In genomic region chr6:124684621-124685020, GRCh38 we compare ENCODE assay signal across 31 cellular contexts.
"Had no signal": no experiment of that assay in that cellular context is flagged by ENCODE, and none has a peak within 500 bp of the region (broad histone marks: within the 10 kb centered on the region; RNA-seq: fewer than 3 reads in every experiment).

No MANE protein-coding gene starts in this region.

- ATAC-seq: activated CD8-positive, alpha-beta T cell treated with anti-CD3 and anti-CD28 coated beads, Interleukin-2, amount 10 ng/mL, durations not matched to agents 7 days and 5 days; PC-3 had no signal

- H3K27ac Mint-ChIP-seq: activated CD4-positive, alpha-beta T cell treated with anti-CD3 and anti-CD28 coated beads, Interleukin-2, amount 10 ng/mL, durations not matched to agents 24 days and 14 days; activated CD8-positive, alpha-beta T cell treated with anti-CD3 and anti-CD28 coated beads, Interleukin-2, amount 10 ng/mL, durations not matched to agents 7 days and 5 days; activated naive CD4-positive, alpha-beta T cell treated with anti-CD3 and anti-CD28 coated beads, Interleukin-2, amount 50 U/mL, for 24 hours; activated naive CD8-positive, alpha-beta T cell treated with anti-CD3 and anti-CD28 coated beads, Interleukin-2, amount 10 ng/mL, durations not matched to agents 7 days and 5 days; activated T-cell treated with anti-CD3 and anti-CD28 coated beads, Interleukin-2, amount 50 U/mL, for 24 hours; activated T-helper 2 cell treated with anti-CD3 and anti-CD28 coated beads, Interferon-gamma antibody, Interleukin-2, Interleukin-4, amounts not matched to agents 10 μg/mL and 5 μg/mL and 100 μg/mL, durations not matched to agents 14 hours and 24 hours and 36 hours; T-helper 1 cell treated with Interleukin-12 subunit alpha and Interleukin-12 subunit beta and Interleukin-4 antibody, amounts not matched to agents 30 μg/mL and 1 μg/mL, for 36 hours; T-helper 2 cell treated with Interferon-gamma antibody and Interleukin-4, amounts not matched to agents 5 μg/mL and 100 μg/mL, for 36 hours had no signal

- H3K4me1 Mint-ChIP-seq: activated CD4-positive, alpha-beta T cell treated with anti-CD3 and anti-CD28 coated beads, Interleukin-2, amount 10 ng/mL, durations not matched to agents 24 days and 14 days; activated naive CD4-positive, alpha-beta T cell treated with anti-CD3 and anti-CD28 coated beads, Interleukin-2, amount 50 U/mL, for 24 hours; activated naive CD8-positive, alpha-beta T cell treated with anti-CD3 and anti-CD28 coated beads, Interleukin-2, amount 10 ng/mL, durations not matched to agents 7 days and 5 days had no signal

- H3K9ac ChIP-seq: SK-N-SH had no signal

- H3K4me3 Mint-ChIP-seq: activated CD4-positive, alpha-beta T cell treated with anti-CD3 and anti-CD28 coated beads, Interleukin-2, amount 10 ng/mL, durations not matched to agents 24 days and 14 days; activated CD8-positive, alpha-beta T cell treated with anti-CD3 and anti-CD28 coated beads, Interleukin-2, amount 10 ng/mL, durations not matched to agents 7 days and 5 days; activated naive CD4-positive, alpha-beta T cell treated with anti-CD3 and anti-CD28 coated beads, Interleukin-2, amount 50 U/mL, for 24 hours; activated naive CD8-positive, alpha-beta T cell treated with anti-CD3 and anti-CD28 coated beads, Interleukin-2, amount 10 ng/mL, durations not matched to agents 7 days and 5 days; activated T-cell treated with anti-CD3 and anti-CD28 coated beads, Interleukin-2, amount 50 U/mL, for 24 hours; T-helper 1 cell treated with Interleukin-12 subunit alpha and Interleukin-12 subunit beta and Interleukin-4 antibody, amounts not matched to agents 30 μg/mL and 1 μg/mL, for 36 hours; T-helper 2 cell treated with Interferon-gamma antibody and Interleukin-4, amounts not matched to agents 5 μg/mL and 100 μg/mL, for 36 hours had no signal

- H3K27me3 ChIP-seq: ascending aorta, cardiac muscle cell, MG63, Peyer's patch, SJSA1 had no signal

- H3K4me2 ChIP-seq: SK-N-SH had no signal

- H3K4me3 ChIP-seq: ascending aorta, cardiac muscle cell, MG63, Peyer's patch, SJSA1 had no signal

- H3K36me3 Mint-ChIP-seq: activated naive CD4-positive, alpha-beta T cell treated with anti-CD3 and anti-CD28 coated beads, Interleukin-2, amount 50 U/mL, for 24 hours; activated naive CD8-positive, alpha-beta T cell treated with anti-CD3 and anti-CD28 coated beads, Interleukin-2, amount 10 ng/mL, durations not matched to agents 7 days and 5 days had no signal

- H3K9me3 ChIP-seq: ascending aorta, MG63, Peyer's patch, SJSA1, SK-N-SH had no signal

- H3K9me3 Mint-ChIP-seq: activated CD4-positive, alpha-beta T cell treated with anti-CD3 and anti-CD28 coated beads, Interleukin-2, amount 10 ng/mL, durations not matched to agents 24 days and 14 days; activated naive CD8-positive, alpha-beta T cell treated with anti-CD3 and anti-CD28 coated beads, Interleukin-2, amount 10 ng/mL, durations not matched to agents 7 days and 5 days; activated T-cell treated with anti-CD3 and anti-CD28 coated beads, Interleukin-2, amount 50 U/mL, for 24 hours; activated T-helper 2 cell treated with anti-CD3 and anti-CD28 coated beads, Interferon-gamma antibody, Interleukin-2, Interleukin-4, amounts not matched to agents 10 μg/mL and 5 μg/mL and 100 μg/mL, durations not matched to agents 14 hours and 24 hours and 36 hours; T-helper 1 cell treated with Interleukin-12 subunit alpha and Interleukin-12 subunit beta and Interleukin-4 antibody, amounts not matched to agents 30 μg/mL and 1 μg/mL, for 36 hours; T-helper 2 cell treated with Interferon-gamma antibody and Interleukin-4, amounts not matched to agents 5 μg/mL and 100 μg/mL, for 36 hours had no signal

- H3K27me3 Mint-ChIP-seq: activated CD4-positive, alpha-beta T cell treated with anti-CD3 and anti-CD28 coated beads, Interleukin-2, amount 10 ng/mL, durations not matched to agents 24 days and 14 days; activated naive CD4-positive, alpha-beta T cell treated with anti-CD3 and anti-CD28 coated beads, Interleukin-2, amount 50 U/mL, for 24 hours; activated naive CD8-positive, alpha-beta T cell treated with anti-CD3 and anti-CD28 coated beads, Interleukin-2, amount 10 ng/mL, durations not matched to agents 7 days and 5 days; activated T-cell treated with anti-CD3 and anti-CD28 coated beads, Interleukin-2, amount 50 U/mL, for 24 hours had no signal

- DNase-seq: activated CD4-positive, alpha-beta T cell treated with anti-CD3 and anti-CD28 coated beads, Interleukin-2, amount 10 ng/mL, durations not matched to agents 24 days and 14 days; activated CD4-positive, alpha-beta T cell treated with anti-CD3 and anti-CD28 coated beads, Interleukin-2, amount 50 U/mL, for 48 hours; activated CD8-positive, alpha-beta T cell treated with anti-CD3 and anti-CD28 coated beads, Interleukin-2, amount 10 ng/mL, durations not matched to agents 7 days and 5 days; activated gamma-delta T cell; activated naive CD4-positive, alpha-beta T cell treated with Interleukin-2 at 50 U/mL for 16 hours; activated naive CD8-positive, alpha-beta T cell treated with anti-CD3 and anti-CD28 coated beads, Interleukin-2, amount 10 ng/mL, durations not matched to agents 7 days and 5 days; activated T-cell treated with anti-CD3 and anti-CD28 coated beads, Interleukin-2, amount 50 U/mL, for 24 hours; amygdala; Karpas-422; MG63; NCI-H1048; NCI-H1105 treated with DMSO at 0.1 percent for 48 hours; NCI-H1436; NCI-H1694; NCI-H1930; NCI-H2081 treated with DMSO at 0.1 percent for 48 hours; NCI-H226; NCI-H446 treated with DMSO at 0.1 percent for 48 hours; NCI-H524 treated with DMSO at 0.1 percent for 48 hours; PC-3; Peyer's patch; RPMI8226; SHP77 treated with DMSO at 0.1 percent for 48 hours; SK-N-SH had no signal

- H3K4me1 ChIP-seq: ascending aorta, Peyer's patch, SJSA1 had no signal

- H3K27ac ChIP-seq: ascending aorta, cardiac muscle cell, Peyer's patch, SJSA1 had no signal

- H3K36me3 ChIP-seq: ascending aorta, cardiac muscle cell, MG63, Peyer's patch, SJSA1 had no signal
